Comparison of ENCODE assay signal across 34 cellular contexts in the genomic region with DNA sequence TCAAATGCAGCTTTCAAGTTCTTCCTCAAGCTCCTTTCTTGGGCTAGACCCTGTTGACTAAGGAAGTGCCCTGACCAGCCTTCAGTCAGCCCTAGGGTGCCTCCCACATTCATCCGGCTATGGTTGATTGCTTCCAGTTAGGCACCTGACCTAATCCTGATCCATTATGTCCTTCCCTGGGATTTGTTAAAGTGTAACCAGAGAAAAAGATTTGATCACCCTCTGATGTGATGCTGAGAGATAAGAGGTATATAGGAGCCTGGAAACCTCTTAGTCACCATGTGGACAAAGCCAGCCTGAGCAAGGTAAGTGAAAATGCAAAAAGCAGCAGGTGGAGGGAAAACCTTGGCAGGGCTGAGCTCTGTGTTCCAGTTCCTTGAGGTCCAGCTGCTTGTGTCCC.
DNase-seq lines count a peak whose midpoint lies in the region; ATAC-seq, FAIRE-seq and TF ChIP-seq lines count a peak whose summit lies in the region.
"Had no signal": no experiment of that assay in that cellular context is flagged by ENCODE, and none has a peak within 500 bp of the region (broad histone marks: within the 10 kb centered on the region; RNA-seq: fewer than 3 reads in every experiment).

No MANE protein-coding gene starts in this region.

- H3K4me1 ChIP-seq in small intestine (ENCODE audit: control insufficient read depth in 2 of 2, insufficient read depth in 1 of 2, low read depth in 1 of 2, low read length in 1 of 2), result no peaks in the 10 kb centered on the region
- H3K4me1 ChIP-seq: right lobe of liver had no signal

- H3K9me3 ChIP-seq in small intestine (ENCODE audit: control insufficient read depth, low read depth) (no peaks in the 10 kb centered on the region), T-helper 17 cell (ENCODE audit: control insufficient read depth, low read length, poor library complexity, severe bottlenecking) (no peaks in the 10 kb centered on the region)
- H3K9me3 ChIP-seq: right lobe of liver, thoracic aorta had no signal

- no peaks in the 10 kb centered on the region for H3K4me1 Mint-ChIP-seq in T-helper 17 cell
- H3K4me1 Mint-ChIP-seq: activated CD8-positive, alpha-beta memory T cell treated with anti-CD3 and anti-CD28 coated beads, Interleukin-2, amount 10 ng/mL, durations not matched to agents 7 days and 5 days; activated naive CD8-positive, alpha-beta T cell treated with anti-CD3 and anti-CD28 coated beads, Interleukin-2, amount 10 ng/mL, durations not matched to agents 7 days and 5 days; stimulated activated naive CD8-positive, alpha-beta T cell treated with anti-CD3 and anti-CD28 coated beads, Interleukin-15, amount 100 ng/mL, for 72 hours had no signal

- FAIRE-seq in small intestine (lab: Jason Lieb, UNC) (no peak), D721Med (lab: Jason Lieb, UNC) (no peak)
- FAIRE-seq: A204.1, colon, GM12892, K562, urothelium cell line had no signal

- no peak overlapping the region for H3K27ac Mint-ChIP-seq in T-helper 17 cell
- H3K27ac Mint-ChIP-seq: activated CD8-positive, alpha-beta memory T cell treated with anti-CD3 and anti-CD28 coated beads, Interleukin-2, amount 10 ng/mL, durations not matched to agents 7 days and 5 days; activated naive CD8-positive, alpha-beta T cell treated with anti-CD3 and anti-CD28 coated beads, Interleukin-2, amount 10 ng/mL, durations not matched to agents 7 days and 5 days; HFFc6; stimulated activated naive CD8-positive, alpha-beta T cell treated with anti-CD3 and anti-CD28 coated beads, Interleukin-15, amount 100 ng/mL, for 72 hours had no signal

- TF ChIP-seq CTCF in D721Med (IDR thresholded peaks at IDR 0.05; ENCODE audit: insufficient read depth, missing control alignments), result no peak

- no peaks in the 10 kb centered on the region for H3K36me3 ChIP-seq in small intestine (ENCODE audit: control insufficient read depth in 2 of 2, insufficient read depth in 2 of 2, low read length in 2 of 2)
- H3K36me3 ChIP-seq: MG63, right lobe of liver, thoracic aorta had no signal

- ATAC-seq in T-helper 17 cell, result no peak
- ATAC-seq: activated CD8-positive, alpha-beta memory T cell treated with anti-CD3 and anti-CD28 coated beads, Interleukin-2, amount 10 ng/mL, durations not matched to agents 7 days and 5 days; activated T-cell treated with anti-CD3 and anti-CD28 coated beads, Interleukin-2, amount 50 U/mL, for 4 hours; K562; left ventricle myocardium superior; stimulated activated naive CD8-positive, alpha-beta T cell treated with anti-CD3 and anti-CD28 coated beads, Interleukin-15, amount 100 ng/mL, for 72 hours had no signal

- H3K27me3 Mint-ChIP-seq in T-helper 17 cell, result no peaks in the 10 kb centered on the region

- H3K27ac ChIP-seq in small intestine (ENCODE audit: low read depth in 1 of 2, low read length in 1 of 2), result peak overlapping the region in 1 of 2 donors; percentile 14
- H3K27ac ChIP-seq: epithelial cell of prostate, right lobe of liver, SK-N-MC, thoracic aorta had no signal

- no peaks in the 10 kb centered on the region for H3K27me3 ChIP-seq in small intestine (ENCODE audit: control insufficient read depth in 2 of 2, insufficient read depth in 2 of 2, low read length in 2 of 2)
- H3K27me3 ChIP-seq: MG63, right lobe of liver had no signal

- H3K36me3 Mint-ChIP-seq in T-helper 17 cell (ENCODE audit: low read depth), result no peaks in the 10 kb centered on the region
- H3K36me3 Mint-ChIP-seq: activated CD8-positive, alpha-beta memory T cell treated with anti-CD3 and anti-CD28 coated beads, Interleukin-2, amount 10 ng/mL, durations not matched to agents 7 days and 5 days; activated naive CD8-positive, alpha-beta T cell treated with anti-CD3 and anti-CD28 coated beads, Interleukin-2, amount 10 ng/mL, durations not matched to agents 7 days and 5 days had no signal

- H3K4me3 ChIP-seq in small intestine (ENCODE audit: low read depth in 1 of 2, low read length in 2 of 2), result no peak overlapping the region
- H3K4me3 ChIP-seq: K562, MG63, right lobe of liver, SK-N-MC, thoracic aorta had no signal

- peak; percentile 12 for DNase-seq in NCI-H345 (lab: John Stamatoyannopoulos, UW)
- no peak for DNase-seq in NCI-H345 treated with DMSO at 0.1 percent for 48 hours (lab: John Stamatoyannopoulos, UW; ENCODE audit: unreplicated experiment)
- peak; percentile 70 for DNase-seq in SK-N-DZ (ENCODE audit: low spot score)
- DNase-seq in kidney glomerular epithelial cell (lab: John Stamatoyannopoulos, UW), result peak; percentile 68
- peak; percentile 76 for DNase-seq in small intestine
- no peak for DNase-seq in NCI-H510A (lab: John Stamatoyannopoulos, UW)
- DNase-seq in T-helper 17 cell, result no peak
- no peak for DNase-seq in D721Med (ENCODE audit: insufficient read length, low spot score)
- DNase-seq: activated CD4-positive, alpha-beta T cell treated with anti-CD3 and anti-CD28 coated beads, Interleukin-2, amount 50 U/mL, for 4 hours; activated CD8-positive, alpha-beta memory T cell treated with anti-CD3 and anti-CD28 coated beads, Interleukin-2, amount 10 ng/mL, durations not matched to agents 7 days and 5 days; activated gamma-delta T cell; activated naive CD8-positive, alpha-beta T cell treated with anti-CD3 and anti-CD28 coated beads, Interleukin-2, amount 10 ng/mL, durations not matched to agents 7 days and 5 days; activated T-cell treated with anti-CD3 and anti-CD28 coated beads, Interleukin-2, amount 50 U/mL, for 4 hours; aorta; DMS 273 treated with DMSO at 0.1 percent for 48 hours; effector CD4-positive, alpha-beta T cell; HFFc6; left ventricle myocardium superior; MG63; NCI-H2029; NCI-H446; OCI-M1; right lobe of liver; stimulated activated CD8-positive, alpha-beta memory T cell treated with anti-CD3 and anti-CD28 coated beads, Interleukin-4, amount 100 ng/mL, for 48 hours; stimulated activated naive CD8-positive, alpha-beta T cell treated with anti-CD3 and anti-CD28 coated beads, Interleukin-15, amount 100 ng/mL, for 72 hours; T-helper 1 cell had no signal

- 31 to 69% (median 53%) methylated on average over 1 of the region's 1 CpG for WGBS in small intestine, 3 donors

- no peak overlapping the region for H3K4me3 Mint-ChIP-seq in T-helper 17 cell
- H3K4me3 Mint-ChIP-seq: activated CD8-positive, alpha-beta memory T cell treated with anti-CD3 and anti-CD28 coated beads, Interleukin-2, amount 10 ng/mL, durations not matched to agents 7 days and 5 days; activated naive CD8-positive, alpha-beta T cell treated with anti-CD3 and anti-CD28 coated beads, Interleukin-2, amount 10 ng/mL, durations not matched to agents 7 days and 5 days; activated T-cell treated with anti-CD3 and anti-CD28 coated beads, Interleukin-2, amount 50 U/mL, for 4 hours; HFFc6; stimulated activated naive CD8-positive, alpha-beta T cell treated with anti-CD3 and anti-CD28 coated beads, Interleukin-15, amount 100 ng/mL, for 72 hours had no signal

Comparison
In these comparisons a context has a peak if more than half of its experiments do, and no peak if none do; other contexts are left out.
1. DNase-seq: peak in NCI-H345 (single experiment), SK-N-DZ (single experiment), kidney glomerular epithelial cell (single experiment) and small intestine (single experiment); none in NCI-H345 treated with DMSO at 0.1 percent for 48 hours (single experiment), NCI-H510A (single experiment), T-helper 17 cell (0 of 3) and D721Med (single experiment).